Comparison of ENCODE assay signal across 8 cellular contexts in genomic region chr10:80464557-80465466, GRCh38. TPM values are rescaled to one million over a fixed set of nuclear protein-coding genes. Genes with fewer than 3 reads are reported as not detected.
A peak's percentile ranks its signal among the peaks of the same experiment; 100 is the strongest.
DNase-seq lines count a peak whose midpoint lies in the region; ATAC-seq and TF ChIP-seq lines count a peak whose summit lies in the region.

No MANE protein-coding gene starts in this region.

- no peaks in the 10 kb centered on the region for H3K36me3 ChIP-seq in thymus (ENCODE audit: control insufficient read depth, insufficient read depth)

- no peaks in the 10 kb centered on the region for H3K27me3 ChIP-seq in thymus (ENCODE audit: control insufficient read depth, insufficient read depth)

- H3K4me3 ChIP-seq in coronary artery, result peak overlapping the region; percentile 43
- peak overlapping the region; percentile 32 for H3K4me3 ChIP-seq in thymus (ENCODE audit: low read length)

- H3K27ac ChIP-seq in coronary artery (peak overlapping the region; percentile 36 to 83), thymus (ENCODE audit: low read depth) (peak overlapping the region; percentile 97)

- H3K9me3 ChIP-seq in thymus (ENCODE audit: control insufficient read depth), result no peaks in the 10 kb centered on the region

- H3K4me1 ChIP-seq in thymus (ENCODE audit: control insufficient read depth, insufficient read depth, low read length), result peaks cover 86% of the 10 kb centered on the region

- no peak for ATAC-seq in HG03097 (IDR thresholded peaks at IDR 0.05; ENCODE audit: low FRiP score, unreplicated experiment)
- no peak for ATAC-seq in GM19455 (IDR thresholded peaks at IDR 0.05; ENCODE audit: unreplicated experiment)
- no peak for ATAC-seq in GM18868 (IDR thresholded peaks at IDR 0.05; ENCODE audit: unreplicated experiment)

- peak; percentile 39 for DNase-seq in EH (ENCODE audit: low read depth)
- peak; percentile 51 to 82 for DNase-seq in NCI-H524 (lab: John Stamatoyannopoulos, UW)
- DNase-seq in coronary artery (ENCODE audit: low spot score), result no peak
- peak; percentile 79 for DNase-seq in medulla oblongata (ENCODE audit: extremely low spot score)

- TF ChIP-seq CTCF in coronary artery (IDR thresholded peaks at IDR 0.05), result no peak

- WGBS in thymus, result 49% methylated on average over 15 of the region's 15 CpGs

RNA-seq across cellular contexts. Expression of gene TSPAN14, which starts 10.7 kb away (rescaled TPM):
- 60.0 TPM for polyA plus RNA-seq in thymus

RNA-seq across cellular contexts. Expression of gene PRXL2A, which starts 56.5 kb away (rescaled TPM):
- 70.8 TPM for polyA plus RNA-seq in thymus
